ENCODE assay signal across 7 cellular contexts in the genomic region with DNA sequence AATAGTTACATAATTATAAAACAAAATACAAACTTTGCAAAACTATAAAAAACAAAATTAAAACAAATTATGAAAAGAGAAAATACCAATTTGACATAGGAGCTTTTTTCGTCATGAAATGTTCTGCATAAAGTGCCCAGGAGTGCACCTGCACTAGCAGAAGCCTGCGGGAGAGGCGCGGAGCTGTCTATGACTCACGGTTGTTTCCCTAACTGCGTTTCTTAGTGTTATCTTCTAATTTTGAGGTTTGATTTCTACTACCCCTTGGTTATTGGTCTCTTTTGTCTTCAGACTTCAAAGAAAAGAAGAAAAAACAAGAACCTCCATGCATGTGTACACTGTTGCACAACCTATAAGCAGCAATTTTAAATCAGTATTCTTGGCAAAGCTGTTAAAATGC.
"Had no signal": no experiment of that assay in that cellular context is flagged by ENCODE, and none has a peak within 500 bp of the region (broad histone marks: within the 10 kb centered on the region; RNA-seq: fewer than 3 reads in every experiment).

No MANE protein-coding gene starts in this region.

- H3K4me3 ChIP-seq: K562 had no signal

- ATAC-seq: HepG2, K562 had no signal

- H3K27ac ChIP-seq: HL-60, KMS-11 had no signal

- DNase-seq: IMR-90, KBM-7, KG1 had no signal
